8 cellular contexts compared by ENCODE assay signal in genomic region chr1:27528701-27529637, GRCh38. TPM values are rescaled to one million over a fixed set of nuclear protein-coding genes. Genes with fewer than 3 reads are reported as not detected.
DNase-seq lines count a peak whose midpoint lies in the region; ATAC-seq and TF ChIP-seq lines count a peak whose summit lies in the region.

No MANE protein-coding gene starts in this region.

- dilution Hi-C loops in mammary epithelial cell (cut with HindIII; ENCODE audit: low sequenced_read_pairs) = no loop called here

- intact Hi-C loops in mammary epithelial cell (cut with micrococcal nuclease) = no loop called here

- 14% methylated on average over 9 of the region's 18 CpGs for WGBS in mammary epithelial cell (ENCODE audit: low coverage, missing lambda C conversion rate)
- WGBS in smooth muscle cell (ENCODE audit: low lambda C conversion rate) = 34% methylated on average over 14 of the region's 18 CpGs

- in situ Hi-C loops in mammary epithelial cell (cut with MboI; ENCODE audit: low sequenced_read_pairs in 2 of 2) = no loop called here

- H2AFZ ChIP-seq in mammary epithelial cell (ENCODE audit: low read depth, low read length) = peak overlapping the region; percentile 35
- H2AFZ ChIP-seq in smooth muscle cell (ENCODE audit: low read depth) = no peak overlapping the region

- H3K4me2 ChIP-seq in mammary epithelial cell (ENCODE audit: insufficient read depth, low read depth, low read length) (peak overlapping the region; percentile 69), smooth muscle cell (peak overlapping the region; percentile 90)

- H3K27me3 ChIP-seq in mammary epithelial cell (ENCODE audit: insufficient read depth, low read length) (no peaks in the 10 kb centered on the region), smooth muscle cell (ENCODE audit: low read depth) (no peaks in the 10 kb centered on the region)

- no peaks in the 10 kb centered on the region for H3K9me3 ChIP-seq in mammary epithelial cell (replicated peaks; ENCODE audit: insufficient read depth, low read length)
- H3K9me3 ChIP-seq in smooth muscle cell (replicated peaks; ENCODE audit: low read depth) = no peaks in the 10 kb centered on the region

- TSS peak; percentile 48 for BruUV-seq in mammary epithelial cell (replicated peaks; lab: Mats Ljungman, UMichigan)

- H3F3A ChIP-seq in smooth muscle cell (ENCODE audit: low read depth) = peaks cover 39% of the 10 kb centered on the region

- ATAC-seq in GM21367 (IDR thresholded peaks at IDR 0.05; ENCODE audit: unreplicated experiment) = no peak
- ATAC-seq in GM19467 (IDR thresholded peaks at IDR 0.05; ENCODE audit: unreplicated experiment) = no peak
- no peak for ATAC-seq in GM18909 (IDR thresholded peaks at IDR 0.05; ENCODE audit: poor library complexity, unreplicated experiment)

- DNase-seq in EH (ENCODE audit: low read depth) (peak; percentile 65), NCI-H2171 treated with DMSO at 0.1 percent for 48 hours (lab: John Stamatoyannopoulos, UW) (peak; percentile 94), mammary epithelial cell (peak; percentile 56), islet precursor cell (peak; percentile 67), smooth muscle cell (lab: John Stamatoyannopoulos, UW; ENCODE audit: unreplicated experiment) (no peak)

- H3K79me2 ChIP-seq in mammary epithelial cell (ENCODE audit: insufficient read depth, low read length) (no peaks in the 10 kb centered on the region), smooth muscle cell (ENCODE audit: low read depth) (no peaks in the 10 kb centered on the region)

- CTCF ChIA-PET in mammary epithelial cell (lab: Charles Lee; ENCODE audit: low non-redundant PET) = no interaction called here

- H3K36me3 ChIP-seq in mammary epithelial cell (ENCODE audit: insufficient read depth, low read length) (peaks cover 5% of the 10 kb centered on the region), smooth muscle cell (ENCODE audit: low read depth) (no peaks in the 10 kb centered on the region)

- H3K4me3 ChIP-seq in mammary epithelial cell (replicated peaks in 1 of 3; ENCODE audit: insufficient read depth in 1 of 3, low read depth in 2 of 3, low read length in 3 of 3) (peak overlapping the region in 2 of 3 experiments; percentile 8 to 18), smooth muscle cell (peak overlapping the region; percentile 46)

- H3K27ac ChIP-seq in mammary epithelial cell (ENCODE audit: insufficient read depth, low read depth, low read length) = peak overlapping the region; percentile 81
- H3K27ac ChIP-seq in smooth muscle cell (ENCODE audit: low read depth) = peak overlapping the region; percentile 80

- H4K20me1 ChIP-seq in mammary epithelial cell (ENCODE audit: insufficient read depth, low read length) (no peaks in the 10 kb centered on the region), smooth muscle cell (ENCODE audit: low read depth) (peaks cover 14% of the 10 kb centered on the region)

- H3K4me1 ChIP-seq in mammary epithelial cell (ENCODE audit: insufficient read depth, low read length) (peaks cover 56% of the 10 kb centered on the region), smooth muscle cell (ENCODE audit: low read depth) (peaks cover 46% of the 10 kb centered on the region)

- TF ChIP-seq CTCF in mammary epithelial cell (conservative IDR thresholded peaks at IDR 0.05 in 1 of 2, IDR thresholded peaks at IDR 0.05 in 1 of 2; ENCODE audit: extremely low read depth in 1 of 2, insufficient read depth in 1 of 2, low read depth in 1 of 2, low read length in 2 of 2) = no peak
- no peak for TF ChIP-seq CTCF in smooth muscle cell (IDR thresholded peaks at IDR 0.05; ENCODE audit: borderline replicate concordance, insufficient read depth, poor library complexity, severe bottlenecking)

- H3K9ac ChIP-seq in mammary epithelial cell (ENCODE audit: insufficient read depth, low read length) = peak overlapping the region; percentile 82
- H3K9ac ChIP-seq in smooth muscle cell (ENCODE audit: low read depth) = peak overlapping the region; percentile 72

RNA-seq across cellular contexts. Expression of gene WASF2, which starts 39.0 kb away (rescaled TPM):
- total RNA-seq in mammary epithelial cell (100 to 1,000 TPM in 1 of 2 donors, 10 to 100 TPM in 1; 32.2 to 138 TPM), smooth muscle cell (26.7 and 34.3 TPM in 2 replicates)
- polyA plus RNA-seq in mammary epithelial cell (58.1 TPM), smooth muscle cell (46.1 and 76.2 TPM in 2 replicates)
- 246 TPM for polyA minus RNA-seq in mammary epithelial cell
